15 cellular contexts compared by ENCODE assay signal in genomic region chr5:167947312-167947711, GRCh38.
"Had no signal": no experiment of that assay in that cellular context is flagged by ENCODE, and none has a peak within 500 bp of the region (broad histone marks: within the 10 kb centered on the region; RNA-seq: fewer than 3 reads in every experiment).

No MANE protein-coding gene starts in this region.

- ATAC-seq: activated T-cell treated with anti-CD3 and anti-CD28 coated beads, Interleukin-2, amount 50 U/mL, for 72 hours; body of pancreas; stimulated activated effector memory CD8-positive, alpha-beta T cell treated with anti-CD3 and anti-CD28 coated beads, Interleukin-12 subunit alpha, Interleukin-12 subunit beta, amount 100 ng/mL, for 72 hours had no signal

- H3K4me1 ChIP-seq: body of pancreas, prostate gland had no signal

- H3K9me3 ChIP-seq: body of pancreas, prostate gland, thyroid gland, vagina had no signal

- H3K36me3 ChIP-seq: prostate gland, thyroid gland, vagina had no signal

- H3K27ac ChIP-seq: body of pancreas, epithelial cell of prostate, thyroid gland, vagina had no signal

- H3K4me3 ChIP-seq: body of pancreas, prostate gland, thyroid gland, vagina had no signal

- H3K27me3 ChIP-seq: body of pancreas, thyroid gland, vagina had no signal

- DNase-seq: activated CD4-positive, alpha-beta T cell treated with anti-CD3 and anti-CD28 coated beads, Interleukin-2, amount 10 ng/mL, durations not matched to agents 7 days and 5 days; activated CD4-positive, CD25-positive, alpha-beta regulatory T cell; activated CD8-positive, alpha-beta memory T cell treated with anti-CD3 and anti-CD28 coated beads, Interleukin-2, amount 50 U/mL, for 48 hours; activated gamma-delta T cell treated with Interleukin-2 at 50 U/mL for 16 hours; activated T-cell treated with anti-CD3 and anti-CD28 coated beads, Interleukin-2, amount 50 U/mL, for 72 hours; amniotic stem cell; body of pancreas; hypothalamus; nephron progenitor cell; SW 1271; thyroid gland had no signal
